In the genomic region with DNA sequence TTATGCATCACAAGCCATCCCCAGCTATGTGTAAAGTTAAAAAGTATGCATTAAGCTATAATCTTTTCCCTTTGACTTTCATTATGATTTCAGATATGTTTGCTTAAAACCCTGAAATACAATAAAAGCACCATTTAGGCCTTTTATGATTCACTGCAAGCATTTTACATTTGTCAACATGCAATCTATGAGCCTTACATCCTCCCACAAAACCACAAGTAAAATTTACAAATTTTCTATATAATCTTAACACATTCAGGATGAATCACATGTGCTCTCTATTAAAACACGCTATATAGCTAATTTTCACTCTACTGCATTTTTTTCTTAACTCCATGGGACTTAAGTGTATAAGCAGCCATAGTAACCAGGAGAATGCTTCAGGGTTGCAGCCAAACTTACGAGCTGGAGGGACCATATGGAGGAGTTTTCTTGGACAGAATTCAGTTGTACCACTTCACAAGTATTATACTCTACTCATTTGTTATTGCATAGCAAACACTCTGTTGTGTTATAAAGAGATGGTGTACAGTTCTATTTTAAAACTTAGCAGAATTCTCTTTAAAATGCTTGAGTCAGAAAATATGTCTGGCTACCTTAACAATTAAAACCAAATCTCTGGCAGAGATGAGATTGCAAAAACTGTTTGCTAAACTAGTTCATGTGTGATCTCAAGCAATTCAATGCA, we compare ENCODE assay signal across 21 cellular contexts.
DNase-seq lines count a peak whose midpoint lies in the region; ATAC-seq and TF ChIP-seq lines count a peak whose summit lies in the region.
"Had no signal": no experiment of that assay in that cellular context is flagged by ENCODE, and none has a peak within 500 bp of the region (broad histone marks: within the 10 kb centered on the region; RNA-seq: fewer than 3 reads in every experiment).

No MANE protein-coding gene starts in this region.

- no peaks in the 10 kb centered on the region for H3K36me3 ChIP-seq in RWPE2 (ENCODE audit: low read depth)
- H3K36me3 ChIP-seq: BLaER1 had no signal

- no peaks in the 10 kb centered on the region for H3K36me3 Mint-ChIP-seq in T-helper 2 cell treated with Interferon-gamma antibody and Interleukin-4, amounts not matched to agents 5 μg/mL and 100 μg/mL, for 36 hours (ENCODE audit: low read depth)
- H3K36me3 Mint-ChIP-seq: IgD-negative memory B cell had no signal

- TF ChIP-seq CTCF in RWPE2 (IDR thresholded peaks at IDR 0.05; ENCODE audit: poor library complexity, severe bottlenecking), result no peak
- no peak for TF ChIP-seq CTCF in fibroblast of villous mesenchyme (IDR thresholded peaks at IDR 0.05; ENCODE audit: insufficient read depth, low read depth, low read length)

- DNase-seq in NCI-H1092 treated with DMSO at 0.1 percent for 48 hours (lab: John Stamatoyannopoulos, UW), result peak; percentile 41
- no peak for DNase-seq in NCI-H1092 (lab: John Stamatoyannopoulos, UW)
- no peak for DNase-seq in RWPE2 (ENCODE audit: low spot score)
- peak; percentile 7 for DNase-seq in fibroblast of villous mesenchyme (ENCODE audit: low read depth)
- peak; percentile 70 for DNase-seq in superior temporal gyrus (ENCODE audit: extremely low spot score)
- DNase-seq in T-helper 2 cell treated with Interferon-gamma antibody and Interleukin-4, amounts not matched to agents 5 μg/mL and 100 μg/mL, for 36 hours (ENCODE audit: low spot score), result no peak
- no peak for DNase-seq in NCI-H82 (lab: John Stamatoyannopoulos, UW)
- DNase-seq in stimulated activated CD8-positive, alpha-beta memory T cell treated with anti-CD3 and anti-CD28 coated beads, Interleukin-4, amount 100 ng/mL, for 48 hours, result no peak
- DNase-seq: 8988T; activated CD8-positive, alpha-beta T cell treated with anti-CD3 and anti-CD28 coated beads, Interleukin-2, amount 10 ng/mL, durations not matched to agents 7 days and 5 days; activated naive CD4-positive, alpha-beta T cell treated with Interleukin-2 at 50 U/mL for 16 hours; activated T-cell treated with anti-CD3 and anti-CD28 coated beads, Interleukin-2, amount 50 U/mL, for 1 hour; Caco-2; midbrain; NCI-H1436 treated with DMSO at 0.1 percent for 48 hours; NCI-H2171; small intestine; stimulated activated CD4-positive, alpha-beta T cell treated with anti-CD3 and anti-CD28 coated beads, Interleukin-4, amount 100 ng/mL, for 1 hour; T-helper 9 cell had no signal

- ATAC-seq in RWPE2 (ENCODE audit: low read depth), result peak; percentile 45
- ATAC-seq: activated CD8-positive, alpha-beta T cell treated with anti-CD3 and anti-CD28 coated beads, Interleukin-2, amount 10 ng/mL, durations not matched to agents 7 days and 5 days had no signal

- no peaks in the 10 kb centered on the region for H3K9me3 Mint-ChIP-seq in T-helper 2 cell treated with Interferon-gamma antibody and Interleukin-4, amounts not matched to agents 5 μg/mL and 100 μg/mL, for 36 hours
- H3K9me3 Mint-ChIP-seq: IgD-negative memory B cell had no signal

- H3K4me1 Mint-ChIP-seq in T-helper 2 cell treated with Interferon-gamma antibody and Interleukin-4, amounts not matched to agents 5 μg/mL and 100 μg/mL, for 36 hours (ENCODE audit: low read depth), result no peaks in the 10 kb centered on the region

- H3K9me3 ChIP-seq in RWPE2 (ENCODE audit: severe bottlenecking), result no peaks in the 10 kb centered on the region
- H3K9me3 ChIP-seq: BLaER1, Caco-2 had no signal

- H3K27ac Mint-ChIP-seq in T-helper 2 cell treated with Interferon-gamma antibody and Interleukin-4, amounts not matched to agents 5 μg/mL and 100 μg/mL, for 36 hours, result no peak overlapping the region
- H3K27ac Mint-ChIP-seq: activated CD8-positive, alpha-beta T cell treated with anti-CD3 and anti-CD28 coated beads, Interleukin-2, amount 10 ng/mL, durations not matched to agents 7 days and 5 days; IgD-negative memory B cell had no signal

- H3K27me3 Mint-ChIP-seq in T-helper 2 cell treated with Interferon-gamma antibody and Interleukin-4, amounts not matched to agents 5 μg/mL and 100 μg/mL, for 36 hours (ENCODE audit: low read depth), result peaks cover 6% of the 10 kb centered on the region

- H3K27ac ChIP-seq in RWPE2 (ENCODE audit: poor library complexity, severe bottlenecking), result peak overlapping the region; percentile 70
- H3K27ac ChIP-seq: BLaER1 had no signal

- no peaks in the 10 kb centered on the region for H3K27me3 ChIP-seq in RWPE2 (ENCODE audit: insufficient read depth, poor library complexity, severe bottlenecking)
- H3K27me3 ChIP-seq: BLaER1 had no signal

- H3K4me1 ChIP-seq in RWPE2 (ENCODE audit: insufficient read depth, poor library complexity, severe bottlenecking), result peaks cover 33% of the 10 kb centered on the region
- H3K4me1 ChIP-seq: BLaER1, Caco-2 had no signal

- H3K4me3 Mint-ChIP-seq in T-helper 2 cell treated with Interferon-gamma antibody and Interleukin-4, amounts not matched to agents 5 μg/mL and 100 μg/mL, for 36 hours, result no peak overlapping the region
- H3K4me3 Mint-ChIP-seq: activated CD8-positive, alpha-beta T cell treated with anti-CD3 and anti-CD28 coated beads, Interleukin-2, amount 10 ng/mL, durations not matched to agents 7 days and 5 days; IgD-negative memory B cell had no signal

- H3K4me3 ChIP-seq in RWPE2 (ENCODE audit: severe bottlenecking), result no peak overlapping the region
- no peak overlapping the region for H3K4me3 ChIP-seq in fibroblast of villous mesenchyme (ENCODE audit: low read depth, low read length)
- H3K4me3 ChIP-seq: BLaER1 had no signal

Comparison
In these comparisons a context has a peak if more than half of its experiments do, and no peak if none do; other contexts are left out.
1. DNase-seq: peak in NCI-H1092 treated with DMSO at 0.1 percent for 48 hours (single experiment), fibroblast of villous mesenchyme (single experiment) and superior temporal gyrus (single experiment); none in NCI-H1092 (single experiment), RWPE2 (single experiment), T-helper 2 cell treated with Interferon-gamma antibody and Interleukin-4, amounts not matched to agents 5 μg/mL and 100 μg/mL, for 36 hours (single experiment), NCI-H82 (single experiment) and stimulated activated CD8-positive, alpha-beta memory T cell treated with anti-CD3 and anti-CD28 coated beads, Interleukin-4, amount 100 ng/mL, for 48 hours (single experiment).